9 cellular contexts compared by ENCODE assay signal in genomic region chr2:230925443-230925878, GRCh38. TPM values are rescaled to one million over a fixed set of nuclear protein-coding genes. Genes with fewer than 3 reads are reported as not detected.
DNase-seq lines count a peak whose midpoint lies in the region; ATAC-seq, FAIRE-seq and TF ChIP-seq lines count a peak whose summit lies in the region.
"Had no signal": no experiment of that assay in that cellular context is flagged by ENCODE, and none has a peak within 500 bp of the region (broad histone marks: within the 10 kb centered on the region; RNA-seq: fewer than 3 reads in every experiment).

No MANE protein-coding gene starts in this region.

- FAIRE-seq in GM12892 (lab: Jason Lieb, UNC) (no peak), RCC 7860 (lab: Jason Lieb, UNC) (no peak)
- FAIRE-seq: endometrium had no signal

- 0 out of 2 replicates have a peak, but pooled peaks have one; percentile 41 for TF ChIP-seq POLR2A in GM12892 (IDR thresholded peaks at IDR 0.05; ENCODE audit: low read depth, low read length)

- H3K4me3 Mint-ChIP-seq in effector memory CD8-positive, alpha-beta T cell: peak overlapping the region; percentile 88 to 89

- peaks cover 13 to 44% of the 10 kb centered on the region in 2 donors for H3K27me3 Mint-ChIP-seq in effector memory CD8-positive, alpha-beta T cell

- H3K4me1 Mint-ChIP-seq in effector memory CD8-positive, alpha-beta T cell (ENCODE audit: low read depth in 2 of 2): peaks cover 15 to 28% of the 10 kb centered on the region in 2 donors

- ATAC-seq in GM21447 (IDR thresholded peaks at IDR 0.05; ENCODE audit: unreplicated experiment): peak; percentile 28
- ATAC-seq in effector memory CD8-positive, alpha-beta T cell (replicated peaks): no peak

- no peak for DNase-seq in GM12892 (ENCODE audit: insufficient read length)
- DNase-seq in HPDE6-E6E7 (ENCODE audit: extremely low spot score): peak; percentile 25
- no peak for DNase-seq in effector memory CD8-positive, alpha-beta T cell
- no peak for DNase-seq in DMS153 (lab: John Stamatoyannopoulos, UW)
- DNase-seq in amygdala (lab: John Stamatoyannopoulos, UW): no peak
- DNase-seq in Kasumi-1 (lab: John Stamatoyannopoulos, UW): no peak
- no peak for DNase-seq in RCC 7860 (ENCODE audit: low spot score)

- H3K27ac Mint-ChIP-seq in effector memory CD8-positive, alpha-beta T cell: peak overlapping the region; percentile 49 to 75

- no peaks in the 10 kb centered on the region for H3K9me3 Mint-ChIP-seq in effector memory CD8-positive, alpha-beta T cell

- H3K36me3 Mint-ChIP-seq in effector memory CD8-positive, alpha-beta T cell (ENCODE audit: insufficient read depth): peaks cover 9% of the 10 kb centered on the region

RNA-seq across cellular contexts. Expression of gene GPR55, which starts 0.4 kb away (rescaled TPM):
- polyA plus RNA-seq in GM12892 (2012; ENCODE audit: missing spikeins): 15.5 TPM
